8 cellular contexts compared by ENCODE assay signal in genomic region chr2:163736433-163737168, GRCh38. TPM values are rescaled to one million over a fixed set of nuclear protein-coding genes. Genes with fewer than 3 reads are reported as not detected.
DNase-seq lines count a peak whose midpoint lies in the region; ATAC-seq and TF ChIP-seq lines count a peak whose summit lies in the region.

No MANE protein-coding gene starts in this region.

- ATAC-seq in right lobe of liver = peak; percentile 46 to 69 (median 59)
- peak; percentile 71 for ATAC-seq in upper lobe of left lung (ENCODE audit: low FRiP score in 2 of 2)

- DNase-seq in D341Med (ENCODE audit: low spot score) (peak; percentile 65), NCI-H2227 treated with DMSO at 0.1 percent for 48 hours (lab: John Stamatoyannopoulos, UW) (peak; percentile 92), right lobe of liver (peak; percentile 46 to 69 (median 63)), upper lobe of left lung (peak in 1 of 2 donors; percentile 83), NCI-H2171 treated with DMSO at 0.1 percent for 48 hours (lab: John Stamatoyannopoulos, UW) (no peak), NCI-H2107 (lab: John Stamatoyannopoulos, UW) (no peak), CD1c-positive myeloid dendritic cell (ENCODE audit: extremely low spot score) (no peak)

- peak in 1 of 4 donors; percentile 6 for TF ChIP-seq CTCF in right lobe of liver (IDR thresholded peaks at IDR 0.05)
- TF ChIP-seq CTCF in upper lobe of left lung (IDR thresholded peaks at IDR 0.05) = no peak

- TF ChIP-seq POLR2A in right lobe of liver (IDR thresholded peaks at IDR 0.05) (peak; percentile 22), upper lobe of left lung (IDR thresholded peaks at IDR 0.05) (no peak)

- H3K27ac ChIP-seq in ectodermal cell (ENCODE audit: insufficient read depth, low read depth, low read length, poor library complexity, severe bottlenecking) = peak overlapping the region; percentile 97
- peak overlapping the region; percentile 84 to 87 (median 86) for H3K27ac ChIP-seq in right lobe of liver
- peak overlapping the region; percentile 67 to 88 (median 85) for H3K27ac ChIP-seq in upper lobe of left lung

- no peaks in the 10 kb centered on the region for H3K36me3 ChIP-seq in ectodermal cell (ENCODE audit: control insufficient read depth, insufficient read depth, low read length)
- H3K36me3 ChIP-seq in right lobe of liver = no peaks in the 10 kb centered on the region
- no peaks in the 10 kb centered on the region for H3K36me3 ChIP-seq in upper lobe of left lung

- peaks cover 21% of the 10 kb centered on the region for H3K4me1 ChIP-seq in ectodermal cell (ENCODE audit: control insufficient read depth, insufficient read depth, low read length)
- H3K4me1 ChIP-seq in right lobe of liver = peaks cover 0 to 12% (median 0%) of the 10 kb centered on the region in 4 donors
- no peaks in the 10 kb centered on the region for H3K4me1 ChIP-seq in upper lobe of left lung

- peak overlapping the region; percentile 86 for H3K4me3 ChIP-seq in ectodermal cell (ENCODE audit: insufficient read depth, low read depth, low read length)
- peak overlapping the region; percentile 58 to 74 (median 69) for H3K4me3 ChIP-seq in right lobe of liver
- H3K4me3 ChIP-seq in upper lobe of left lung = peak overlapping the region; percentile 3 to 65 (median 55)

- WGBS in ectodermal cell, 2 experiments = 0% methylated on average over 53 of the region's 53 CpGs
- WGBS in right lobe of liver (ENCODE audit: insufficient coverage, low coverage, low lambda C conversion rate, missing lambda C conversion rate) = 2% methylated on average over 7 of the region's 53 CpGs
- WGBS in upper lobe of left lung, 2 donors = 1% methylated on average over 18 to 40 of the region's 53 CpGs

- intact Hi-C loops in right lobe of liver (cut with DNase I) = no loop called here

- TF ChIP-seq EP300 in upper lobe of left lung (IDR thresholded peaks at IDR 0.05) = no peak

- H3K27me3 ChIP-seq in ectodermal cell (ENCODE audit: control insufficient read depth, insufficient read depth, low read length, poor library complexity, severe bottlenecking) (no peaks in the 10 kb centered on the region), right lobe of liver (no peaks in the 10 kb centered on the region), upper lobe of left lung (no peaks in the 10 kb centered on the region)

- H3K9me3 ChIP-seq in ectodermal cell (ENCODE audit: control insufficient read depth, low read length) (no peaks in the 10 kb centered on the region), right lobe of liver (no peaks in the 10 kb centered on the region), upper lobe of left lung (no peaks in the 10 kb centered on the region)

RNA-seq across cellular contexts. Expression of gene FIGN, which starts 0.8 kb away (rescaled TPM):
- 39.4 TPM for polyA plus RNA-seq in ectodermal cell (2013, experiment 1 of 4)
- polyA plus RNA-seq in ectodermal cell (2013, experiment 2 of 4) = 42.0 TPM
- polyA plus RNA-seq in ectodermal cell (2013, experiment 3 of 4) = 28.8 TPM
- 35.4 TPM for polyA plus RNA-seq in ectodermal cell (2013, experiment 4 of 4)
- total RNA-seq in right lobe of liver (1 to 10 TPM; 2.8 to 9.2 (median 5.1) TPM), upper lobe of left lung (1 to 10 TPM in 5 of 6 donors, under 1 TPM in 1; 0.91 to 4.5 (median 4.1) TPM)

Comparison
In these comparisons a context has a peak if more than half of its experiments do, and no peak if none do; other contexts are left out.
1. DNase-seq: peak in D341Med (single experiment), NCI-H2227 treated with DMSO at 0.1 percent for 48 hours (single experiment) and right lobe of liver (3 of 3); none in NCI-H2171 treated with DMSO at 0.1 percent for 48 hours (single experiment), NCI-H2107 (single experiment) and CD1c-positive myeloid dendritic cell (single experiment).
2. Peak in every context shown above with its lines, with median percentiles within 50 percentile points of each other: H3K27ac ChIP-seq and H3K4me3 ChIP-seq.